8 cellular contexts compared by ENCODE assay signal in genomic region chr2:118846667-118847446, GRCh38. TPM values are rescaled to one million over a fixed set of nuclear protein-coding genes. Genes with fewer than 3 reads are reported as not detected.
DNase-seq lines count a peak whose midpoint lies in the region; ATAC-seq and TF ChIP-seq lines count a peak whose summit lies in the region.

No MANE protein-coding gene starts in this region.

- peaks cover 8% of the 10 kb centered on the region; the same call in 1 of the 2 replicates for H3K9me3 ChIP-seq in AG04450 (ENCODE audit: control insufficient read depth, insufficient read depth, low read length)

- in situ Hi-C loops in astrocyte of the spinal cord (cut with HindIII; ENCODE audit: low sequenced_read_pairs) (no loop called here), GM13976 (cut with MboI; ENCODE audit: low sequenced_read_pairs, unreplicated experiment) (no loop called here)

- no peak for ATAC-seq in HG02571 (IDR thresholded peaks at IDR 0.05; ENCODE audit: unreplicated experiment)

- peaks cover 90% of the 10 kb centered on the region for H3K27me3 ChIP-seq in AG04450 (ENCODE audit: control insufficient read depth, insufficient read depth, low read length)

- H3K4me3 ChIP-seq in AG04450 (ENCODE audit: low read depth, low read length) (peak overlapping the region; percentile 22; the same call in 1 of the 2 replicates), astrocyte of the spinal cord (ENCODE audit: low read depth, low read length) (peak overlapping the region; percentile 41)

- CTCF ChIA-PET in AG04450 (lab: Charles Lee): interaction anchor here (1.1 to 1.2 kb wide), 2 partner anchors 8 to 35 kb away, joined by 3 to 4 read pairs; no protein-coding TSS in a partner anchor

- H3K27ac ChIP-seq in AG04450 (ENCODE audit: low read depth, low read length): no peak overlapping the region

- no peak for DNase-seq in AG04450 (ENCODE audit: low read depth, low spot score)
- peak; percentile 42 for DNase-seq in GM20000 (ENCODE audit: low spot score)
- no peak for DNase-seq in astrocyte of the spinal cord (ENCODE audit: low read depth, low spot score)
- peak; percentile 56 for DNase-seq in myocyte (ENCODE audit: low read depth)
- no peak for DNase-seq in HUDEP-2 (lab: John Stamatoyannopoulos, UW; ENCODE audit: unreplicated experiment in 76 of 76)
- DNase-seq in NCI-H2107 treated with DMSO at 0.1 percent for 48 hours (lab: John Stamatoyannopoulos, UW; ENCODE audit: unreplicated experiment): no peak
- no peak for DNase-seq in GM13976 (ENCODE audit: low spot score)

- POLR2A ChIA-PET in AG04450 (lab: Yijun Ruan, JAX): no interaction called here

- no peak for TF ChIP-seq CTCF in AG04450 (IDR thresholded peaks at IDR 0.05; ENCODE audit: low read depth, low read length)
- no peak for TF ChIP-seq CTCF in GM20000 (IDR thresholded peaks at IDR 0.05; ENCODE audit: extremely low read depth, missing control alignments)
- TF ChIP-seq CTCF in astrocyte of the spinal cord (IDR thresholded peaks at IDR 0.05; ENCODE audit: low read depth, low read length): peak; percentile 3
- no peak for TF ChIP-seq CTCF in GM13976 (IDR thresholded peaks at IDR 0.05; ENCODE audit: borderline replicate concordance, control extremely low read depth, extremely low read depth, insufficient read depth, missing control alignments)

RNA-seq across cellular contexts. Expression of gene EN1, which starts 0.6 kb away (rescaled TPM):
- polyA plus RNA-seq in AG04450 (2011; rRNA removed): not detected in 2 replicates
- polyA minus RNA-seq in AG04450 (2011; rRNA and poly(A)+ RNA removed): not detected in 2 replicates
- total RNA-seq in myocyte: 5.1 and 8.1 TPM in 2 replicates
- polyA plus RNA-seq in myocyte (2012): 7.7 TPM

Comparison
In these comparisons a context has a peak if more than half of its experiments do, and no peak if none do; other contexts are left out.
1. DNase-seq: peak in GM20000 (single experiment) and myocyte (single experiment); none in AG04450 (single experiment), astrocyte of the spinal cord (single experiment), HUDEP-2 (0 of 76), NCI-H2107 treated with DMSO at 0.1 percent for 48 hours (single experiment) and GM13976 (single experiment).